In genomic region chr11:121143921-121144320, GRCh38 we compare ENCODE assay signal across 25 cellular contexts.
"Had no signal": no experiment of that assay in that cellular context is flagged by ENCODE, and none has a peak within 500 bp of the region (broad histone marks: within the 10 kb centered on the region; RNA-seq: fewer than 3 reads in every experiment).

No MANE protein-coding gene starts in this region.

- H3K4me3 ChIP-seq: heart left ventricle, lower lobe of right lung, neural progenitor cell, ovary, right atrium auricular region, sigmoid colon, spleen, suprapubic skin, thoracic aorta, tibial artery, uterus had no signal

- H3K27me3 ChIP-seq: heart left ventricle, neural progenitor cell, ovary, right atrium auricular region, sigmoid colon, spleen, suprapubic skin, tibial artery, uterus had no signal

- H3K4me1 ChIP-seq: lower lobe of right lung, neural progenitor cell, right atrium auricular region, sigmoid colon, spleen, suprapubic skin, tibial artery, uterus had no signal

- ATAC-seq: heart left ventricle; left lobe of liver; lower lobe of right lung; natural killer cell; stimulated activated effector memory CD8-positive, alpha-beta T cell treated with anti-CD3 and anti-CD28 coated beads, Interleukin-12 subunit alpha, Interleukin-12 subunit beta, amount 100 ng/mL, for 72 hours had no signal

- H3K4me2 ChIP-seq: neural progenitor cell had no signal

- H3K36me3 ChIP-seq: heart left ventricle, lower lobe of right lung, neural progenitor cell, ovary, right atrium auricular region, sigmoid colon, spleen, suprapubic skin, thoracic aorta, uterus had no signal

- H3K9ac ChIP-seq: neural progenitor cell had no signal

- H3K27ac ChIP-seq: heart left ventricle, lower lobe of right lung, neural progenitor cell, ovary, right atrium auricular region, sigmoid colon, spleen, suprapubic skin, thoracic aorta, tibial artery, uterus had no signal

- DNase-seq: heart left ventricle; hypothalamus; immature natural killer cell; kidney; lower lobe of right lung; mammary epithelial cell; mesenchymal stem cell; naive B cell; natural killer cell; nephron progenitor cell; ovary; sigmoid colon; small intestine; spleen; stimulated activated CD4-positive, alpha-beta T cell treated with anti-CD3 and anti-CD28 coated beads, Interleukin-4, amount 100 ng/mL, for 24 hours; stimulated activated naive CD4-positive, alpha-beta T cell; tibial artery; trophoblast cell; uterus had no signal
